1 cellular context compared by ENCODE assay signal in genomic region chr9:89562186-89562814, GRCh38.
TF ChIP-seq lines count a peak whose summit lies in the region.

No MANE protein-coding gene starts in this region.

TF ChIP-seq in GM12878, 131 proteins besides CTCF, POLR2A, EP300 and RAD21 (continued from another document):
- TF ChIP-seq CEBPZ (IDR thresholded peaks at IDR 0.05; ENCODE audit: low read depth, low read length) (no peak), STAT1 (conservative IDR thresholded peaks at IDR 0.05) (no peak), MEF2B (IDR thresholded peaks at IDR 0.05; ENCODE audit: partially characterized antibody, poor library complexity, severe bottlenecking) (peak; percentile 51)
